Comparison of ENCODE assay signal across 20 cellular contexts in genomic region chrX:129249563-129249962, GRCh38.
A peak's percentile ranks its signal among the peaks of the same experiment; 100 is the strongest.
DNase-seq lines count a peak whose midpoint lies in the region; ATAC-seq, FAIRE-seq and TF ChIP-seq lines count a peak whose summit lies in the region.
"Had no signal": no experiment of that assay in that cellular context is flagged by ENCODE, and none has a peak within 500 bp of the region (broad histone marks: within the 10 kb centered on the region; RNA-seq: fewer than 3 reads in every experiment).

No MANE protein-coding gene starts in this region.

- POLR2A ChIA-PET in HepG2 (lab: Yijun Ruan, JAX): no interaction called here
- POLR2A ChIA-PET in IMR-90 (lab: Charles Lee; ENCODE audit: unreplicated experiment): no interaction called here

- DNase-seq in HepG2 (ENCODE audit: low spot score): no peak
- no peak for DNase-seq in right lobe of liver
- DNase-seq in IMR-90: no peak
- no peak for DNase-seq in UCSD-AML1 (lab: John Stamatoyannopoulos, UW; ENCODE audit: unreplicated experiment)
- no peak for DNase-seq in endothelial cell (ENCODE audit: low spot score)
- DNase-seq: 8988T; AML-193; Caco-2; Calu3; CD4-positive, alpha-beta T cell; CD8-positive, alpha-beta T cell; DMS79 treated with DMSO at 0.1 percent for 48 hours; GF-D8 had no signal

- no peak overlapping the region for H3K4me3 ChIP-seq in HepG2 (replicated peaks in 1 of 3; ENCODE audit: insufficient read depth in 1 of 3, low read depth in 2 of 3, low read length in 3 of 3)
- H3K4me3 ChIP-seq in right lobe of liver: no peak overlapping the region
- no peak overlapping the region for H3K4me3 ChIP-seq in IMR-90 (ENCODE audit: insufficient read depth, low read depth, low read length)
- H3K4me3 ChIP-seq: BLaER1 treated with 17β-estradiol and CSF1 and Interleukin-3, amounts not matched to agents 10 nM and 100 nM had no signal

- H2AFZ ChIP-seq in HepG2 (ENCODE audit: low read length) (no peak overlapping the region), IMR-90 (replicated peaks; ENCODE audit: low read length, poor library complexity) (no peak overlapping the region)

- H3K23ac ChIP-seq in IMR-90 (ENCODE audit: low read depth, low read length): no peak overlapping the region

- intact Hi-C loops in HepG2 (cut with micrococcal nuclease; ENCODE audit: unreplicated experiment) (no loop called here), right lobe of liver (cut with DNase I) (no loop called here), IMR-90 (cut with micrococcal nuclease) (no loop called here)

- no peak for TF ChIP-seq EP300 in HepG2 (IDR thresholded peaks at IDR 0.05; ENCODE audit: low read depth in 2 of 2, low read length in 2 of 2)
- no peak for TF ChIP-seq EP300 in HepG2 (CRISPR knock-in tag; IDR thresholded peaks at IDR 0.05; ENCODE audit: borderline replicate concordance)

- dilution Hi-C loops in IMR-90 (cut with HindIII; ENCODE audit: low sequenced_read_pairs, unreplicated experiment): no loop called here

- H2BK5ac ChIP-seq in IMR-90 (ENCODE audit: low read depth, low read length, poor library complexity, severe bottlenecking): no peak overlapping the region

- H2BK15ac ChIP-seq in IMR-90 (ENCODE audit: low read depth, low read length): no peak overlapping the region

- no peaks in the 10 kb centered on the region for H3K4me1 ChIP-seq in HepG2 (ENCODE audit: insufficient read depth, low read length)
- H3K4me1 ChIP-seq in right lobe of liver: no peaks in the 10 kb centered on the region
- no peaks in the 10 kb centered on the region for H3K4me1 ChIP-seq in IMR-90 (ENCODE audit: control insufficient read depth, insufficient read depth, low read length)
- H3K4me1 ChIP-seq: BLaER1 treated with 17β-estradiol and CSF1 and Interleukin-3, amounts not matched to agents 10 nM and 100 nM; Caco-2 had no signal

- H3K4ac ChIP-seq in IMR-90 (ENCODE audit: low read depth, low read length): no peak overlapping the region

- in situ Hi-C loops in HepG2 (cut with HindIII; ENCODE audit: extremely low pct_ligation_motif_present, low pct_unique_long_range_greater_than_20kb): no loop called here
- in situ Hi-C loops in IMR-90 (cut with MboI; ENCODE audit: low sequenced_read_pairs): no loop called here

- no peak overlapping the region for H2BK20ac ChIP-seq in IMR-90 (ENCODE audit: low read depth, low read length)

- no peak for TF ChIP-seq CTCF in HepG2 (CRISPR knock-in tag; IDR thresholded peaks at IDR 0.05)
- TF ChIP-seq CTCF in right lobe of liver (IDR thresholded peaks at IDR 0.05): no peak
- TF ChIP-seq CTCF in IMR-90 (conservative IDR thresholded peaks at IDR 0.05; ENCODE audit: low read depth, low read length): no peak
- TF ChIP-seq CTCF in endothelial cell (IDR thresholded peaks at IDR 0.05; ENCODE audit: unreplicated experiment): no peak

- H3K79me1 ChIP-seq in IMR-90 (ENCODE audit: low read depth in 1 of 2, low read length in 2 of 2): no peaks in the 10 kb centered on the region

- no peaks in the 10 kb centered on the region for H3K9me1 ChIP-seq in IMR-90 (ENCODE audit: insufficient read depth, low read length)

- TF ChIP-seq POLR2A in HepG2 (IDR thresholded peaks at IDR 0.05; ENCODE audit: insufficient read depth in 1 of 2, low read depth in 2 of 2, low read length in 2 of 2) (no peak), right lobe of liver (IDR thresholded peaks at IDR 0.05) (no peak), IMR-90 (IDR thresholded peaks at IDR 0.05; ENCODE audit: low read depth, low read length) (no peak)

- H3K18ac ChIP-seq in IMR-90 (ENCODE audit: low read depth, low read length): no peak overlapping the region

- FAIRE-seq in HepG2 (lab: Jason Lieb, UNC): no peak
- FAIRE-seq: D721Med, G401.6, GM12891, GM19239 had no signal

- CTCF ChIA-PET in HepG2 (lab: Yijun Ruan, JAX; ENCODE audit: low intra/inter-chr PET ratio, low total read pairs) (no interaction called here), IMR-90 (lab: Yijun Ruan, JAX) (no interaction called here)

- H3K56ac ChIP-seq in IMR-90 (ENCODE audit: extremely low read depth, insufficient read depth, low read length): no peak overlapping the region

- H4K20me1 ChIP-seq in HepG2 (ENCODE audit: insufficient read depth, low read length): no peaks in the 10 kb centered on the region
- no peaks in the 10 kb centered on the region for H4K20me1 ChIP-seq in IMR-90 (ENCODE audit: insufficient read depth, low read length)
- H4K20me1 ChIP-seq: BLaER1 treated with 17β-estradiol and CSF1 and Interleukin-3, amounts not matched to agents 10 nM and 100 nM had no signal

- TF ChIP-seq RAD21 in HepG2 (CRISPR knock-in tag; IDR thresholded peaks at IDR 0.05): no peak
- TF ChIP-seq RAD21 in IMR-90 (IDR thresholded peaks at IDR 0.05; ENCODE audit: low read length): no peak

- H3K27ac Mint-ChIP-seq in endothelial cell (ENCODE audit: unreplicated experiment): no peak overlapping the region
- H3K27ac Mint-ChIP-seq: B cell; CD4-positive, alpha-beta T cell; CD8-positive, alpha-beta T cell had no signal

- H3K27me3 Mint-ChIP-seq in endothelial cell (ENCODE audit: unreplicated experiment): no peaks in the 10 kb centered on the region
- H3K27me3 Mint-ChIP-seq: B cell; CD4-positive, alpha-beta T cell had no signal

- H3K9ac ChIP-seq in HepG2 (ENCODE audit: insufficient read depth, low read depth, low read length): no peak overlapping the region
- H3K9ac ChIP-seq in IMR-90 (ENCODE audit: low read depth, low read length): no peak overlapping the region
- H3K9ac ChIP-seq: BLaER1 treated with 17β-estradiol and CSF1 and Interleukin-3, amounts not matched to agents 10 nM and 100 nM had no signal

- no TSS peak for BruUV-seq in HepG2 (replicated peaks; lab: Mats Ljungman, UMichigan)
- BruUV-seq in IMR-90 (replicated peaks; lab: Mats Ljungman, UMichigan): no TSS peak

- H3K27ac ChIP-seq in HepG2 (ENCODE audit: extremely low read length, insufficient read depth, low read length) (no peak overlapping the region), right lobe of liver (no peak overlapping the region), IMR-90 (ENCODE audit: insufficient read depth, low read length) (no peak overlapping the region)
- H3K27ac ChIP-seq: BLaER1 treated with 17β-estradiol and CSF1 and Interleukin-3, amounts not matched to agents 10 nM and 100 nM; C4-2B had no signal

- no peak overlapping the region for H3K4me3 Mint-ChIP-seq in endothelial cell (ENCODE audit: unreplicated experiment)
- H3K4me3 Mint-ChIP-seq: B cell; CD4-positive, alpha-beta T cell; CD8-positive, alpha-beta T cell had no signal

- no peaks in the 10 kb centered on the region for H3K9me3 Mint-ChIP-seq in endothelial cell (ENCODE audit: unreplicated experiment)

- H3K27me3 ChIP-seq in HepG2 (ENCODE audit: control insufficient read depth in 1 of 2, insufficient read depth in 2 of 2, low read length in 2 of 2) (no peaks in the 10 kb centered on the region), right lobe of liver (no peaks in the 10 kb centered on the region), IMR-90 (ENCODE audit: control insufficient read depth, insufficient read depth, low read length) (no peaks in the 10 kb centered on the region)

- ATAC-seq in HepG2 (no peak), right lobe of liver (no peak), IMR-90 (ENCODE audit: low read depth) (no peak)
- ATAC-seq: CD8-positive, alpha-beta T cell had no signal

- H2BK120ac ChIP-seq in IMR-90 (ENCODE audit: low read depth, low read length): no peak overlapping the region

- no peaks in the 10 kb centered on the region for H3K36me3 Mint-ChIP-seq in endothelial cell (ENCODE audit: low read depth, unreplicated experiment)
- H3K36me3 Mint-ChIP-seq: CD8-positive, alpha-beta T cell had no signal

- no peak overlapping the region for H4K8ac ChIP-seq in IMR-90 (ENCODE audit: low read depth in 2 of 2, low read length in 2 of 2)

- H3K9me3 ChIP-seq in HepG2 (ENCODE audit: low read length): no peaks in the 10 kb centered on the region
- H3K9me3 ChIP-seq in right lobe of liver: no peaks in the 10 kb centered on the region
- no peaks in the 10 kb centered on the region for H3K9me3 ChIP-seq in IMR-90 (ENCODE audit: control insufficient read depth, insufficient read depth, low read length)
- H3K9me3 ChIP-seq: BLaER1 treated with 17β-estradiol and CSF1 and Interleukin-3, amounts not matched to agents 10 nM and 100 nM; Caco-2 had no signal

- H3K4me2 ChIP-seq in HepG2 (ENCODE audit: low read depth, low read length) (no peak overlapping the region), IMR-90 (ENCODE audit: low read depth, low read length) (no peak overlapping the region)
- H3K4me2 ChIP-seq: BLaER1 treated with 17β-estradiol and CSF1 and Interleukin-3, amounts not matched to agents 10 nM and 100 nM had no signal

- 98% methylated on average over 3 of the region's 3 CpGs for WGBS in HepG2 (ENCODE audit: low lambda C conversion rate)
- 51% methylated on average over 3 of the region's 3 CpGs for WGBS in right lobe of liver (ENCODE audit: insufficient coverage, low coverage, low lambda C conversion rate, missing lambda C conversion rate)
- WGBS in IMR-90 (ENCODE audit: extremely low coverage in 2 of 2, insufficient read length in 1 of 2), 2 experiments: no CpG with 5 or more reads among the region's 3 CpGs

- H3K79me2 ChIP-seq in HepG2 (ENCODE audit: insufficient read depth, low read length): no peaks in the 10 kb centered on the region

- no peak overlapping the region for H2AK9ac ChIP-seq in IMR-90 (replicated peaks; ENCODE audit: low read depth, low read length, poor library complexity)

- H3K36me3 ChIP-seq in HepG2 (replicated peaks in 1 of 2; ENCODE audit: control insufficient read depth in 1 of 2, insufficient read depth in 2 of 2, low read length in 2 of 2) (no peaks in the 10 kb centered on the region), right lobe of liver (no peaks in the 10 kb centered on the region), IMR-90 (ENCODE audit: control insufficient read depth, insufficient read depth, low read length) (no peaks in the 10 kb centered on the region)
- H3K36me3 ChIP-seq: BLaER1 treated with 17β-estradiol and CSF1 and Interleukin-3, amounts not matched to agents 10 nM and 100 nM had no signal

- no peak overlapping the region for H4K5ac ChIP-seq in IMR-90 (ENCODE audit: low read depth, low read length)

- no peaks in the 10 kb centered on the region for H3K4me1 Mint-ChIP-seq in endothelial cell (ENCODE audit: unreplicated experiment)
- H3K4me1 Mint-ChIP-seq: B cell had no signal

- no peak overlapping the region for H4K91ac ChIP-seq in IMR-90 (ENCODE audit: insufficient read depth, low read depth, low read length)

- no peak overlapping the region for H2AK5ac ChIP-seq in IMR-90 (ENCODE audit: low read depth, low read length)

- no peak overlapping the region for H3K14ac ChIP-seq in IMR-90 (replicated peaks; ENCODE audit: low read depth, low read length)

TF ChIP-seq in HepG2, 621 proteins besides CTCF, POLR2A, EP300 and RAD21 (continues in another document):
- TF ChIP-seq RNF2 (conservative IDR thresholded peaks at IDR 0.05; ENCODE audit: low read depth): no peak
- peak; percentile 30 to 59; a peak in 3 of 4 replicates for TF ChIP-seq MAFK (conservative IDR thresholded peaks at IDR 0.05 in 1 of 2, IDR thresholded peaks at IDR 0.05 in 1 of 2; ENCODE audit: low read length in 2 of 2)

TF ChIP-seq in IMR-90, 13 proteins besides CTCF, POLR2A, EP300 and RAD21 (continues in another document):
- TF ChIP-seq CEBPB (IDR thresholded peaks at IDR 0.05; ENCODE audit: low read depth, low read length) (no peak), MAFK (IDR thresholded peaks at IDR 0.05; ENCODE audit: low read depth, low read length) (peak; percentile 56)
